Comparison of ENCODE assay signal across 8 cellular contexts in the genomic region with DNA sequence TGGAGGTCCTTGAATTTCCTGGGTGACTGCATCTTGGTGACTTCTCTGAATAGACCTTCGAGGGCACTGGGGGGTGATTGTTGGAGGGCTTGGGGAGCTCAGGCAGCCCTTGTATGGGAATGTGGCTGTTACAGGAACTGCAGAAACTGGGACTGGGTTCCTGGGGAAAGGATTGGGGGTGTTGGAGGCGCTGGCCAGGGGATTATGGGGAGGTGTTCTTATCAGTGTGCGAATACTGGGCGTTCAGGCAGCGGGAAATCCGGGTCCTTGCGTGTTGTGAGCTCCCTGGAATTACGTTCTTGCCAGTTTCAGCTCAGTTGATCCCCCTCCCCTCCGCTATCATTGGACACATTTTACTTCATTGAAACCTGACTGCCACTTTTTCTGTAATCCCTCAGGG. TPM values are rescaled to one million over a fixed set of nuclear protein-coding genes. Genes with fewer than 3 reads are reported as not detected.
DNase-seq lines count a peak whose midpoint lies in the region; ATAC-seq, FAIRE-seq and TF ChIP-seq lines count a peak whose summit lies in the region.
"Not testable (repeated sequence)": the region's sequence is repeated elsewhere in the genome, so short reads cannot be mapped to it uniquely, and the experiment has no call there.

No MANE protein-coding gene starts in this region.

- H3K4me2 ChIP-seq in HepG2 (ENCODE audit: low read depth, low read length): peak overlapping the region; percentile 53

- H3K4me3 ChIP-seq in ACC112 (ENCODE audit: low read depth, low read length) (peak overlapping the region; percentile 74), GM08714 (ENCODE audit: low read length) (peak overlapping the region; percentile 61; the same call in 1 of the 2 replicates), MG63 (peak overlapping the region; percentile 97), HepG2 (replicated peaks in 1 of 3; ENCODE audit: insufficient read depth in 1 of 3, low read depth in 2 of 3, low read length in 3 of 3) (peak overlapping the region; percentile 12 to 97 (median 91); a peak in 4 of 6 replicates)

- not testable (repeated sequence) for H3K27me3 Mint-ChIP-seq in activated B cell treated with CpG ODN at 0.5 μM for 24 hours; effector memory CD8-positive, alpha-beta T cell; osteocyte (ENCODE audit: unreplicated experiment)

- intact Hi-C loops in activated B cell treated with CpG ODN at 0.5 μM for 24 hours (cut with micrococcal nuclease) (loop anchor here (5.0 kb wide), 1 partner anchor 1359 kb away; no protein-coding TSS in a partner anchor), HepG2 (cut with micrococcal nuclease; ENCODE audit: unreplicated experiment) (loop anchor here (5.0 kb wide), 1 partner anchor 56 kb away; the partner anchor contains the start of genes CCDC127 and SDHA)

- WGBS in HepG2 (ENCODE audit: low lambda C conversion rate): 74% methylated on average over 8 of the region's 9 CpGs

- H3K27ac ChIP-seq in ACC112 (ENCODE audit: low read depth, low read length); HepG2 (ENCODE audit: extremely low read length, insufficient read depth, low read length): not testable (repeated sequence)

- not testable (repeated sequence) for H3K9me3 Mint-ChIP-seq in activated B cell treated with CpG ODN at 0.5 μM for 24 hours; activated naive CD4-positive, alpha-beta T cell treated with anti-CD3 and anti-CD28 coated beads, Interleukin-2, amount 50 U/mL, for 72 hours; effector memory CD8-positive, alpha-beta T cell; osteocyte (ENCODE audit: unreplicated experiment)

- POLR2A ChIA-PET in activated B cell treated with CpG ODN at 0.5 μM for 24 hours (lab: Charles Lee); HepG2 (lab: Yijun Ruan, JAX): not testable (repeated sequence)

- not testable (repeated sequence) for H4K20me1 ChIP-seq in HepG2 (ENCODE audit: insufficient read depth, low read length)

- H3K9me3 ChIP-seq in MG63; HepG2 (ENCODE audit: low read length): not testable (repeated sequence)

- in situ Hi-C loops in HepG2 (cut with HindIII; ENCODE audit: extremely low pct_ligation_motif_present, low pct_unique_long_range_greater_than_20kb): not testable (repeated sequence)

- TF ChIP-seq RAD21 in HepG2 (CRISPR knock-in tag; IDR thresholded peaks at IDR 0.05): not testable (repeated sequence)

- peaks cover 37% of the 10 kb centered on the region for H3K36me3 Mint-ChIP-seq in activated B cell treated with CpG ODN at 0.5 μM for 24 hours (ENCODE audit: low read depth)
- peaks cover 19 to 26% of the 10 kb centered on the region in 2 donors for H3K36me3 Mint-ChIP-seq in activated naive CD4-positive, alpha-beta T cell treated with anti-CD3 and anti-CD28 coated beads, Interleukin-2, amount 50 U/mL, for 72 hours
- H3K36me3 Mint-ChIP-seq in effector memory CD8-positive, alpha-beta T cell (ENCODE audit: insufficient read depth): peaks cover 54% of the 10 kb centered on the region
- H3K36me3 Mint-ChIP-seq in osteocyte (ENCODE audit: unreplicated experiment): peaks cover 17% of the 10 kb centered on the region

- H3K4me3 Mint-ChIP-seq in activated B cell treated with CpG ODN at 0.5 μM for 24 hours: peak overlapping the region; percentile 17
- peak overlapping the region; percentile 90 to 92 for H3K4me3 Mint-ChIP-seq in effector memory CD8-positive, alpha-beta T cell
- H3K4me3 Mint-ChIP-seq in osteocyte (ENCODE audit: unreplicated experiment): peak overlapping the region; percentile 92

- FAIRE-seq in HepG2 (lab: Jason Lieb, UNC): not testable (repeated sequence)

- not testable (repeated sequence) for TF ChIP-seq POLR2A in HepG2 (IDR thresholded peaks at IDR 0.05; ENCODE audit: insufficient read depth in 1 of 2, low read depth in 2 of 2, low read length in 2 of 2)

- not testable (repeated sequence) for H3K27me3 ChIP-seq in ACC112 (ENCODE audit: insufficient read depth, low read length); MG63; HepG2 (ENCODE audit: control insufficient read depth in 1 of 2, insufficient read depth in 2 of 2, low read length in 2 of 2)

- not testable (repeated sequence) for TF ChIP-seq EP300 in HepG2 (IDR thresholded peaks at IDR 0.05; ENCODE audit: low read depth in 2 of 2, low read length in 2 of 2); HepG2 (CRISPR knock-in tag; IDR thresholded peaks at IDR 0.05; ENCODE audit: borderline replicate concordance)

- DNase-seq in MG63; activated B cell treated with CpG ODN at 0.5 μM for 24 hours; activated naive CD4-positive, alpha-beta T cell treated with anti-CD3 and anti-CD28 coated beads, Interleukin-2, amount 50 U/mL, for 72 hours (ENCODE audit: low spot score in 2 of 2); effector memory CD8-positive, alpha-beta T cell; HepG2 (ENCODE audit: low spot score); osteocyte (ENCODE audit: extremely low spot score, unreplicated experiment): not testable (repeated sequence)

- H3K36me3 ChIP-seq in ACC112 (ENCODE audit: insufficient read depth, low read length): not testable (repeated sequence)
- H3K36me3 ChIP-seq in MG63 (peaks cover 37% of the 10 kb centered on the region), HepG2 (replicated peaks in 1 of 2; ENCODE audit: control insufficient read depth in 1 of 2, insufficient read depth in 2 of 2, low read length in 2 of 2) (peaks cover 4 to 13% of the 10 kb centered on the region in 2 experiments; a peak in 4 of 5 replicates)

- not testable (repeated sequence) for ATAC-seq in activated B cell treated with CpG ODN at 0.5 μM for 24 hours (ENCODE audit: low read depth); activated naive CD4-positive, alpha-beta T cell treated with anti-CD3 and anti-CD28 coated beads, Interleukin-2, amount 50 U/mL, for 72 hours; effector memory CD8-positive, alpha-beta T cell (replicated peaks); HepG2

- not testable (repeated sequence) for TF ChIP-seq CTCF in activated B cell treated with CpG ODN at 0.5 μM for 24 hours (IDR thresholded peaks at IDR 0.05); HepG2 (CRISPR knock-in tag; IDR thresholded peaks at IDR 0.05); osteocyte (IDR thresholded peaks at IDR 0.05)

- BruUV-seq in HepG2 (replicated peaks; lab: Mats Ljungman, UMichigan): not testable (repeated sequence)

- peaks cover 22% of the 10 kb centered on the region for H3K4me1 Mint-ChIP-seq in activated B cell treated with CpG ODN at 0.5 μM for 24 hours
- peaks cover 25 to 32% of the 10 kb centered on the region in 2 donors for H3K4me1 Mint-ChIP-seq in effector memory CD8-positive, alpha-beta T cell (ENCODE audit: low read depth in 2 of 2)
- peaks cover 32% of the 10 kb centered on the region for H3K4me1 Mint-ChIP-seq in osteocyte (ENCODE audit: unreplicated experiment)

- H2AFZ ChIP-seq in ACC112 (ENCODE audit: low read length, unreplicated experiment); HepG2 (ENCODE audit: low read length): not testable (repeated sequence)

- H3K4me1 ChIP-seq in ACC112 (ENCODE audit: control insufficient read depth, insufficient read depth, low read length, unreplicated experiment): peaks cover 11% of the 10 kb centered on the region
- H3K4me1 ChIP-seq in HepG2 (ENCODE audit: insufficient read depth, low read length): peaks cover 23% of the 10 kb centered on the region

- CTCF ChIA-PET in activated B cell treated with CpG ODN at 0.5 μM for 24 hours (lab: Charles Lee); HepG2 (lab: Yijun Ruan, JAX; ENCODE audit: low intra/inter-chr PET ratio, low total read pairs): not testable (repeated sequence)

- not testable (repeated sequence) for H3K27ac Mint-ChIP-seq in activated B cell treated with CpG ODN at 0.5 μM for 24 hours
- H3K27ac Mint-ChIP-seq in activated naive CD4-positive, alpha-beta T cell treated with anti-CD3 and anti-CD28 coated beads, Interleukin-2, amount 50 U/mL, for 72 hours: peak overlapping the region; percentile 78 to 81
- H3K27ac Mint-ChIP-seq in effector memory CD8-positive, alpha-beta T cell: peak overlapping the region; percentile 54 to 78
- peak overlapping the region; percentile 91 for H3K27ac Mint-ChIP-seq in osteocyte (ENCODE audit: unreplicated experiment)

- H3K79me2 ChIP-seq in ACC112 (ENCODE audit: control insufficient read depth, insufficient read depth, low read length, unreplicated experiment) (peaks cover 42% of the 10 kb centered on the region), HepG2 (ENCODE audit: insufficient read depth, low read length) (peaks cover 31% of the 10 kb centered on the region)

- H3K9ac ChIP-seq in HepG2 (ENCODE audit: insufficient read depth, low read depth, low read length): peak overlapping the region; percentile 22; the same call in 1 of the 2 replicates

RNA-seq across cellular contexts. Expression of gene PDCD6, which starts 1.6 kb away (rescaled TPM):
- 107 and 139 TPM in 2 replicates for total RNA-seq in MG63 (2014; rRNA removed; shearing (Covaris generic); ENCODE audit: low replicate concordance)
- total RNA-seq in activated B cell treated with CpG ODN at 0.5 μM for 24 hours (113 and 116 TPM in 2 replicates), HepG2 (2016; rRNA removed; fragmentation: Illumina TruSeq; extraction: Trizol) (120 and 134 TPM in 2 replicates), osteocyte (94.7 and 106 TPM in 2 replicates)
- total RNA-seq in activated naive CD4-positive, alpha-beta T cell treated with anti-CD3 and anti-CD28 coated beads, Interleukin-2, amount 50 U/mL, for 72 hours: 10 to 100 TPM; 57.9 to 90.5 TPM
- 36.0 and 42.8 TPM in 2 replicates for total RNA-seq in HepG2 (2016; cell fraction: cytosol; rRNA removed; fragmentation: Illumina TruSeq; extraction: Trizol; ENCODE audit: low read depth)
- 119 and 122 TPM in 2 replicates for total RNA-seq in HepG2 (2016; cell fraction: insoluble cytoplasmic fraction; rRNA removed; fragmentation: Illumina TruSeq; extraction: Trizol)
- total RNA-seq in HepG2 (2016; cell fraction: membrane; rRNA removed; fragmentation: Illumina TruSeq; extraction: Trizol): 79.2 and 83.1 TPM in 2 replicates
- 56.7 and 60.4 TPM in 2 replicates for total RNA-seq in HepG2 (2016; cell fraction: nucleus; rRNA removed; fragmentation: Illumina TruSeq; extraction: Trizol)
- polyA plus RNA-seq in HepG2 (2011; rRNA removed): 150 and 176 TPM in 2 replicates
- polyA plus RNA-seq in HepG2 (2011; cell fraction: cytosol; rRNA removed): 179 and 184 TPM in 2 replicates
- polyA plus RNA-seq in HepG2 (2011; cell fraction: nucleus; rRNA removed): 76.8 and 88.9 TPM in 2 replicates
- polyA plus RNA-seq in HepG2 (2012): 73.8 and 84.9 TPM in 2 replicates
- polyA plus RNA-seq in HepG2 (2016; cell fraction: cytosol; fragmentation: Illumina TruSeq; extraction: Trizol; ENCODE audit: low read depth): 39.4 and 49.9 TPM in 2 replicates
- 131 and 139 TPM in 2 replicates for polyA plus RNA-seq in HepG2 (2016; cell fraction: insoluble cytoplasmic fraction; fragmentation: Illumina TruSeq; extraction: Trizol; ENCODE audit: low read depth)
- 63.4 and 71.2 TPM in 2 replicates for polyA plus RNA-seq in HepG2 (2016; cell fraction: membrane; fragmentation: Illumina TruSeq; extraction: Trizol; ENCODE audit: low read depth)
- polyA plus RNA-seq in HepG2 (2016; cell fraction: nucleus; fragmentation: Illumina TruSeq; extraction: Trizol; ENCODE audit: insufficient read depth, low read depth): 103 and 107 TPM in 2 replicates
- 89.6 and 367 TPM in 2 replicates for polyA minus RNA-seq in HepG2 (2011; rRNA and poly(A)+ RNA removed; ENCODE audit: low replicate concordance)
- polyA minus RNA-seq in HepG2 (2011; cell fraction: cytosol; rRNA and poly(A)+ RNA removed): 38.6 and 39.9 TPM in 2 replicates
- polyA minus RNA-seq in HepG2 (2011; cell fraction: nucleus; rRNA and poly(A)+ RNA removed): 39.9 and 46.1 TPM in 2 replicates

RNA-seq across cellular contexts. Expression of gene AHRR, which starts 48.4 kb away (rescaled TPM):
- total RNA-seq in MG63 (2014; rRNA removed; shearing (Covaris generic); ENCODE audit: low replicate concordance): 20.6 and 24.5 TPM in 2 replicates
- total RNA-seq in activated B cell treated with CpG ODN at 0.5 μM for 24 hours (5.1 and 6.1 TPM in 2 replicates), HepG2 (2016; rRNA removed; fragmentation: Illumina TruSeq; extraction: Trizol) (0.13 and 0.35 TPM in 2 replicates), osteocyte (54.9 and 55.8 TPM in 2 replicates)
- total RNA-seq in activated naive CD4-positive, alpha-beta T cell treated with anti-CD3 and anti-CD28 coated beads, Interleukin-2, amount 50 U/mL, for 72 hours: 10 to 100 TPM; 38.3 to 43.8 TPM
- total RNA-seq in HepG2 (2016; cell fraction: cytosol; rRNA removed; fragmentation: Illumina TruSeq; extraction: Trizol; ENCODE audit: low read depth): 0.30 and 0.44 TPM in 2 replicates
- total RNA-seq in HepG2 (2016; cell fraction: insoluble cytoplasmic fraction; rRNA removed; fragmentation: Illumina TruSeq; extraction: Trizol): 0.17 and 0.19 TPM in 2 replicates
- total RNA-seq in HepG2 (2016; cell fraction: membrane; rRNA removed; fragmentation: Illumina TruSeq; extraction: Trizol): 0.14 and 0.22 TPM in 2 replicates
- 0.19 and 0.41 TPM in 2 replicates for total RNA-seq in HepG2 (2016; cell fraction: nucleus; rRNA removed; fragmentation: Illumina TruSeq; extraction: Trizol)
- 0.18 and 0.28 TPM in 2 replicates for polyA plus RNA-seq in HepG2 (2011; rRNA removed)
- 0.17 and 0.20 TPM in 2 replicates for polyA plus RNA-seq in HepG2 (2011; cell fraction: cytosol; rRNA removed)
- 1.5 and 2.1 TPM in 2 replicates for polyA plus RNA-seq in HepG2 (2011; cell fraction: nucleus; rRNA removed)
- polyA plus RNA-seq in HepG2 (2012): 0.23 and 0.61 TPM in 2 replicates
- 0.16 TPM in 1 of 2 replicates, not detected in the other for polyA plus RNA-seq in HepG2 (2016; cell fraction: cytosol; fragmentation: Illumina TruSeq; extraction: Trizol; ENCODE audit: low read depth)
- polyA plus RNA-seq in HepG2 (2016; cell fraction: insoluble cytoplasmic fraction; fragmentation: Illumina TruSeq; extraction: Trizol; ENCODE audit: low read depth): 0.15 and 0.39 TPM in 2 replicates
- 0.09 and 0.48 TPM in 2 replicates for polyA plus RNA-seq in HepG2 (2016; cell fraction: membrane; fragmentation: Illumina TruSeq; extraction: Trizol; ENCODE audit: low read depth)
- polyA plus RNA-seq in HepG2 (2016; cell fraction: nucleus; fragmentation: Illumina TruSeq; extraction: Trizol; ENCODE audit: insufficient read depth, low read depth): 0.63 and 0.89 TPM in 2 replicates
- polyA minus RNA-seq in HepG2 (2011; rRNA and poly(A)+ RNA removed; ENCODE audit: low replicate concordance): 0.30 and 8.5 TPM in 2 replicates
- 0.40 TPM in 1 of 2 replicates, not detected in the other for polyA minus RNA-seq in HepG2 (2011; cell fraction: cytosol; rRNA and poly(A)+ RNA removed)
- 0.39 and 1.1 TPM in 2 replicates for polyA minus RNA-seq in HepG2 (2011; cell fraction: nucleus; rRNA and poly(A)+ RNA removed)

RNA-seq across cellular contexts. Expression of gene SDHA, which starts 55.0 kb away (rescaled TPM):
- 101 and 128 TPM in 2 replicates for total RNA-seq in MG63 (2014; rRNA removed; shearing (Covaris generic); ENCODE audit: low replicate concordance)
- total RNA-seq in activated B cell treated with CpG ODN at 0.5 μM for 24 hours: 90.5 and 95.7 TPM in 2 replicates
- total RNA-seq in activated naive CD4-positive, alpha-beta T cell treated with anti-CD3 and anti-CD28 coated beads, Interleukin-2, amount 50 U/mL, for 72 hours: 100 to 1,000 TPM; 156 to 198 TPM
- 192 and 240 TPM in 2 replicates for total RNA-seq in HepG2 (2016; rRNA removed; fragmentation: Illumina TruSeq; extraction: Trizol)
- total RNA-seq in HepG2 (2016; cell fraction: cytosol; rRNA removed; fragmentation: Illumina TruSeq; extraction: Trizol; ENCODE audit: low read depth): 42.0 and 46.9 TPM in 2 replicates
- total RNA-seq in HepG2 (2016; cell fraction: insoluble cytoplasmic fraction; rRNA removed; fragmentation: Illumina TruSeq; extraction: Trizol): 168 and 247 TPM in 2 replicates
- total RNA-seq in HepG2 (2016; cell fraction: membrane; rRNA removed; fragmentation: Illumina TruSeq; extraction: Trizol): 52.9 and 56.5 TPM in 2 replicates
- total RNA-seq in HepG2 (2016; cell fraction: nucleus; rRNA removed; fragmentation: Illumina TruSeq; extraction: Trizol): 141 and 179 TPM in 2 replicates
- 156 and 185 TPM in 2 replicates for polyA plus RNA-seq in HepG2 (2011; rRNA removed)
- polyA plus RNA-seq in HepG2 (2011; cell fraction: cytosol; rRNA removed): 110 and 117 TPM in 2 replicates
- 108 and 110 TPM in 2 replicates for polyA plus RNA-seq in HepG2 (2011; cell fraction: nucleus; rRNA removed)
- polyA plus RNA-seq in HepG2 (2012): 146 and 185 TPM in 2 replicates
- polyA plus RNA-seq in HepG2 (2016; cell fraction: cytosol; fragmentation: Illumina TruSeq; extraction: Trizol; ENCODE audit: low read depth): 12.6 and 16.7 TPM in 2 replicates
- 131 and 149 TPM in 2 replicates for polyA plus RNA-seq in HepG2 (2016; cell fraction: insoluble cytoplasmic fraction; fragmentation: Illumina TruSeq; extraction: Trizol; ENCODE audit: low read depth)
- polyA plus RNA-seq in HepG2 (2016; cell fraction: membrane; fragmentation: Illumina TruSeq; extraction: Trizol; ENCODE audit: low read depth): 23.0 and 24.9 TPM in 2 replicates
- polyA plus RNA-seq in HepG2 (2016; cell fraction: nucleus; fragmentation: Illumina TruSeq; extraction: Trizol; ENCODE audit: insufficient read depth, low read depth): 181 and 200 TPM in 2 replicates
- polyA minus RNA-seq in HepG2 (2011; rRNA and poly(A)+ RNA removed; ENCODE audit: low replicate concordance): 514 and 684 TPM in 2 replicates
- polyA minus RNA-seq in HepG2 (2011; cell fraction: cytosol; rRNA and poly(A)+ RNA removed): 123 and 151 TPM in 2 replicates
- polyA minus RNA-seq in HepG2 (2011; cell fraction: nucleus; rRNA and poly(A)+ RNA removed): 128 and 143 TPM in 2 replicates
- 130 and 136 TPM in 2 replicates for total RNA-seq in osteocyte

RNA-seq across cellular contexts. Expression of gene CCDC127, which starts 55.1 kb away (rescaled TPM):
- total RNA-seq in MG63 (2014; rRNA removed; shearing (Covaris generic); ENCODE audit: low replicate concordance): 2.9 and 3.4 TPM in 2 replicates
- total RNA-seq in activated B cell treated with CpG ODN at 0.5 μM for 24 hours (5.7 and 6.4 TPM in 2 replicates), HepG2 (2016; rRNA removed; fragmentation: Illumina TruSeq; extraction: Trizol) (2.8 and 4.3 TPM in 2 replicates), osteocyte (9.9 and 11.1 TPM in 2 replicates)
- total RNA-seq in activated naive CD4-positive, alpha-beta T cell treated with anti-CD3 and anti-CD28 coated beads, Interleukin-2, amount 50 U/mL, for 72 hours: 1 to 10 TPM; 6.1 to 7.3 TPM
- total RNA-seq in HepG2 (2016; cell fraction: cytosol; rRNA removed; fragmentation: Illumina TruSeq; extraction: Trizol; ENCODE audit: low read depth): 1.0 and 1.3 TPM in 2 replicates
- 2.2 and 4.2 TPM in 2 replicates for total RNA-seq in HepG2 (2016; cell fraction: insoluble cytoplasmic fraction; rRNA removed; fragmentation: Illumina TruSeq; extraction: Trizol)
- total RNA-seq in HepG2 (2016; cell fraction: membrane; rRNA removed; fragmentation: Illumina TruSeq; extraction: Trizol): 1.4 and 2.0 TPM in 2 replicates
- 3.4 and 4.3 TPM in 2 replicates for total RNA-seq in HepG2 (2016; cell fraction: nucleus; rRNA removed; fragmentation: Illumina TruSeq; extraction: Trizol)
- 2.9 and 3.7 TPM in 2 replicates for polyA plus RNA-seq in HepG2 (2011; rRNA removed)
- polyA plus RNA-seq in HepG2 (2011; cell fraction: cytosol; rRNA removed): 2.6 and 3.2 TPM in 2 replicates
- polyA plus RNA-seq in HepG2 (2011; cell fraction: nucleus; rRNA removed): 4.9 and 6.4 TPM in 2 replicates
- polyA plus RNA-seq in HepG2 (2012): 5.0 and 5.2 TPM in 2 replicates
- polyA plus RNA-seq in HepG2 (2016; cell fraction: cytosol; fragmentation: Illumina TruSeq; extraction: Trizol; ENCODE audit: low read depth): 0.50 and 0.51 TPM in 2 replicates
- polyA plus RNA-seq in HepG2 (2016; cell fraction: insoluble cytoplasmic fraction; fragmentation: Illumina TruSeq; extraction: Trizol; ENCODE audit: low read depth): 1.8 and 2.3 TPM in 2 replicates
- polyA plus RNA-seq in HepG2 (2016; cell fraction: membrane; fragmentation: Illumina TruSeq; extraction: Trizol; ENCODE audit: low read depth): 0.66 and 0.68 TPM in 2 replicates
- polyA plus RNA-seq in HepG2 (2016; cell fraction: nucleus; fragmentation: Illumina TruSeq; extraction: Trizol; ENCODE audit: insufficient read depth, low read depth): 8.7 and 9.9 TPM in 2 replicates
- polyA minus RNA-seq in HepG2 (2011; rRNA and poly(A)+ RNA removed; ENCODE audit: low replicate concordance): 2.8 and 7.8 TPM in 2 replicates
- 2.0 TPM in 2 replicates for polyA minus RNA-seq in HepG2 (2011; cell fraction: cytosol; rRNA and poly(A)+ RNA removed)
- 6.7 and 8.1 TPM in 2 replicates for polyA minus RNA-seq in HepG2 (2011; cell fraction: nucleus; rRNA and poly(A)+ RNA removed)

Comparison
In these comparisons a context has a peak if more than half of its experiments do, and no peak if none do; other contexts are left out.
1. H3K4me3 Mint-ChIP-seq: peak in every context shown above with its lines; median percentile 92 in osteocyte; 91 in effector memory CD8-positive, alpha-beta T cell; 17 in activated B cell treated with CpG ODN at 0.5 μM for 24 hours.